In the genomic region with DNA sequence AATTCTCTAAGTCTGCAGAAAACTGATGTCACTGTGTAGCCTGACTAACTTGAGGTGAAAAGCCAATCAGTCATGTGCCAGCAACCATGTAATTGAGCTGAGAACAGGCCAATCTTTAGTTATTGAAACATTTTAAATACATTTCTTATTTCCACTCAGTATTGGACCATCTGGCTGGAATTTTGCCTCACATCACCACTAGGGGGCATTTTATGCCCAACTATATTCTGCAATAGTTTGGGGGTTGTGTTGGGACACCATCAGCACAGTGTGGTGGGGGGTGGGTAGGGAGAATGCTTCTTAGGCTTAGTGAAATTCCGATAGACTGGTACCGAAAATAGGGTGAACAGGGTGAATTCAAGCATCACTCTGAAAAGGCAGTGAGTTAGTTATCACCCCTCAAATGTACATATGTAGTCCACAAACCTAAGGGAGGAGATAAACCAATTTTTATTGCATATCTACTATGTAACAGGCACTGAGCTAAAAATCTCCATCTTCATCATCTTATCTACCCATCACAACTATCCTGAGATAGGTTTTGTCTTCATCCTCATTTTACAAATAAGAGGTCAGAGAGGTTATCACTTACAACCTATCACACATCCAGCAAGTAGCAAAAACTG, we compare ENCODE assay signal across 8 cellular contexts. TPM values are rescaled to one million over a fixed set of nuclear protein-coding genes. Genes with fewer than 3 reads are reported as not detected.
DNase-seq lines count a peak whose midpoint lies in the region; ATAC-seq and TF ChIP-seq lines count a peak whose summit lies in the region.

No MANE protein-coding gene starts in this region.

- H3K4me1 Mint-ChIP-seq in CD4-positive, CD25-positive, alpha-beta regulatory T cell = peaks cover 0 to 2% (median 0%) of the 10 kb centered on the region in 4 donors

- no peaks in the 10 kb centered on the region for H3K27me3 ChIP-seq in CD4-positive, CD25-positive, alpha-beta regulatory T cell (ENCODE audit: control insufficient read depth, insufficient read depth, low read length)
- H3K27me3 ChIP-seq in right atrium auricular region (no peaks in the 10 kb centered on the region), thyroid gland (no peaks in the 10 kb centered on the region)

- H3K4me1 ChIP-seq in CD4-positive, CD25-positive, alpha-beta regulatory T cell (ENCODE audit: control insufficient read depth, insufficient read depth, low read length, poor library complexity, severe bottlenecking) = no peaks in the 10 kb centered on the region
- no peaks in the 10 kb centered on the region for H3K4me1 ChIP-seq in right atrium auricular region
- H3K4me1 ChIP-seq in thyroid gland = no peaks in the 10 kb centered on the region

- H3K9me3 Mint-ChIP-seq in CD4-positive, CD25-positive, alpha-beta regulatory T cell = peaks cover 0 to 3% (median 0%) of the 10 kb centered on the region in 7 donors

- H3K36me3 ChIP-seq in CD4-positive, CD25-positive, alpha-beta regulatory T cell (ENCODE audit: control insufficient read depth, insufficient read depth, low read length) = no peaks in the 10 kb centered on the region
- H3K36me3 ChIP-seq in right atrium auricular region = no peaks in the 10 kb centered on the region
- H3K36me3 ChIP-seq in thyroid gland = no peaks in the 10 kb centered on the region

- no peak for TF ChIP-seq POLR2A in thyroid gland (IDR thresholded peaks at IDR 0.05)

- no peak overlapping the region for H3K27ac Mint-ChIP-seq in CD4-positive, CD25-positive, alpha-beta regulatory T cell

- H3K36me3 Mint-ChIP-seq in CD4-positive, CD25-positive, alpha-beta regulatory T cell = no peaks in the 10 kb centered on the region

- H3K4me3 ChIP-seq in CD4-positive, CD25-positive, alpha-beta regulatory T cell (ENCODE audit: low read depth, low read length) = no peak overlapping the region
- H3K4me3 ChIP-seq in right atrium auricular region = no peak overlapping the region
- H3K4me3 ChIP-seq in thyroid gland (replicated peaks in 1 of 3) = no peak overlapping the region

- intact Hi-C loops in thyroid gland (cut with DNase I) = no loop called here

- no peak for ATAC-seq in CD4-positive, CD25-positive, alpha-beta regulatory T cell (ENCODE audit: low read depth in 2 of 2)
- ATAC-seq in GM18520 (IDR thresholded peaks at IDR 0.05; ENCODE audit: unreplicated experiment) (peak; percentile 52), HG03280 (IDR thresholded peaks at IDR 0.05; ENCODE audit: unreplicated experiment) (peak; percentile 67), SK-N-SH treated with all-trans-retinoic acid at 6 μM for 48 hours (peak; percentile 72)

- H3K27ac ChIP-seq in CD4-positive, CD25-positive, alpha-beta regulatory T cell (ENCODE audit: insufficient read depth, low read length, poor library complexity, severe bottlenecking) = no peak overlapping the region
- H3K27ac ChIP-seq in right atrium auricular region (no peak overlapping the region), thyroid gland (no peak overlapping the region)

- H3K27me3 Mint-ChIP-seq in CD4-positive, CD25-positive, alpha-beta regulatory T cell = peaks cover 4% of the 10 kb centered on the region

- TF ChIP-seq CTCF in right atrium auricular region (IDR thresholded peaks at IDR 0.05) = peak; percentile 26 to 68
- TF ChIP-seq CTCF in thyroid gland (IDR thresholded peaks at IDR 0.05) = peak in 2 of 6 experiments; percentile 8 to 13

- H3K4me3 Mint-ChIP-seq in CD4-positive, CD25-positive, alpha-beta regulatory T cell = no peak overlapping the region

- peak in 2 of 3 donors; percentile 5 to 30 for DNase-seq in CD4-positive, CD25-positive, alpha-beta regulatory T cell
- no peak for DNase-seq in right atrium auricular region (ENCODE audit: low spot score)
- no peak for DNase-seq in hepatic stellate cell (ENCODE audit: low spot score)
- no peak for DNase-seq in thyroid gland
- DNase-seq in ureter (ENCODE audit: low spot score) = no peak

- 42 to 44% methylated on average over 2 of the region's 2 CpGs for WGBS in thyroid gland, 2 donors

- H3K9me3 ChIP-seq in CD4-positive, CD25-positive, alpha-beta regulatory T cell (ENCODE audit: control insufficient read depth in 2 of 2, low read length in 2 of 2) = no peaks in the 10 kb centered on the region
- H3K9me3 ChIP-seq in right atrium auricular region (no peaks in the 10 kb centered on the region), thyroid gland (no peaks in the 10 kb centered on the region)

TF ChIP-seq in SK-N-SH treated with all-trans-retinoic acid at 6 μM for 48 hours, 23 proteins besides CTCF, POLR2A, EP300 and RAD21 (continues in another document):
- TF ChIP-seq SNAI2 (CRISPR knock-in tag; IDR thresholded peaks at IDR 0.05) (no peak), ARNTL (CRISPR knock-in tag; IDR thresholded peaks at IDR 0.05; ENCODE audit: borderline replicate concordance, low read depth) (no peak), ZFP3 (CRISPR knock-in tag; IDR thresholded peaks at IDR 0.05) (no peak), BACH2 (CRISPR knock-in tag; IDR thresholded peaks at IDR 0.05; ENCODE audit: borderline replicate concordance) (no peak), ZNF70 (CRISPR knock-in tag; IDR thresholded peaks at IDR 0.05) (no peak), OSR1 (CRISPR knock-in tag; IDR thresholded peaks at IDR 0.05) (no peak), ESRRG (CRISPR knock-in tag; IDR thresholded peaks at IDR 0.05) (no peak), ZFP30 (CRISPR knock-in tag; IDR thresholded peaks at IDR 0.05) (no peak), ZNF8 (CRISPR knock-in tag; IDR thresholded peaks at IDR 0.05) (no peak), ISL1 (CRISPR knock-in tag; IDR thresholded peaks at IDR 0.05) (no peak), PPARA (CRISPR knock-in tag; IDR thresholded peaks at IDR 0.05; ENCODE audit: borderline replicate concordance) (no peak), CSDC2 (CRISPR knock-in tag; IDR thresholded peaks at IDR 0.05) (no peak), ZC3H10 (CRISPR knock-in tag; IDR thresholded peaks at IDR 0.05) (no peak), GLIS3 (CRISPR knock-in tag; IDR thresholded peaks at IDR 0.05) (no peak)
- TF ChIP-seq, protein P1, sequence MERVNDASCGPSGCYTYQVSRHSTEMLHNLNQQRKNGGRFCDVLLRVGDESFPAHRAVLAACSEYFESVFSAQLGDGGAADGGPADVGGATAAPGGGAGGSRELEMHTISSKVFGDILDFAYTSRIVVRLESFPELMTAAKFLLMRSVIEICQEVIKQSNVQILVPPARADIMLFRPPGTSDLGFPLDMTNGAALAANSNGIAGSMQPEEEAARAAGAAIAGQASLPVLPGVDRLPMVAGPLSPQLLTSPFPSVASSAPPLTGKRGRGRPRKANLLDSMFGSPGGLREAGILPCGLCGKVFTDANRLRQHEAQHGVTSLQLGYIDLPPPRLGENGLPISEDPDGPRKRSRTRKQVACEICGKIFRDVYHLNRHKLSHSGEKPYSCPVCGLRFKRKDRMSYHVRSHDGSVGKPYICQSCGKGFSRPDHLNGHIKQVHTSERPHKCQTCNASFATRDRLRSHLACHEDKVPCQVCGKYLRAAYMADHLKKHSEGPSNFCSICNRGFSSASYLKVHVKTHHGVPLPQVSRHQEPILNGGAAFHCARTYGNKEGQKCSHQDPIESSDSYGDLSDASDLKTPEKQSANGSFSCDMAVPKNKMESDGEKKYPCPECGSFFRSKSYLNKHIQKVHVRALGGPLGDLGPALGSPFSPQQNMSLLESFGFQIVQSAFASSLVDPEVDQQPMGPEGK (CRISPR knock-in tag; IDR thresholded peaks at IDR 0.05; ENCODE audit: borderline replicate concordance) = no peak
- TF ChIP-seq, protein P2, sequence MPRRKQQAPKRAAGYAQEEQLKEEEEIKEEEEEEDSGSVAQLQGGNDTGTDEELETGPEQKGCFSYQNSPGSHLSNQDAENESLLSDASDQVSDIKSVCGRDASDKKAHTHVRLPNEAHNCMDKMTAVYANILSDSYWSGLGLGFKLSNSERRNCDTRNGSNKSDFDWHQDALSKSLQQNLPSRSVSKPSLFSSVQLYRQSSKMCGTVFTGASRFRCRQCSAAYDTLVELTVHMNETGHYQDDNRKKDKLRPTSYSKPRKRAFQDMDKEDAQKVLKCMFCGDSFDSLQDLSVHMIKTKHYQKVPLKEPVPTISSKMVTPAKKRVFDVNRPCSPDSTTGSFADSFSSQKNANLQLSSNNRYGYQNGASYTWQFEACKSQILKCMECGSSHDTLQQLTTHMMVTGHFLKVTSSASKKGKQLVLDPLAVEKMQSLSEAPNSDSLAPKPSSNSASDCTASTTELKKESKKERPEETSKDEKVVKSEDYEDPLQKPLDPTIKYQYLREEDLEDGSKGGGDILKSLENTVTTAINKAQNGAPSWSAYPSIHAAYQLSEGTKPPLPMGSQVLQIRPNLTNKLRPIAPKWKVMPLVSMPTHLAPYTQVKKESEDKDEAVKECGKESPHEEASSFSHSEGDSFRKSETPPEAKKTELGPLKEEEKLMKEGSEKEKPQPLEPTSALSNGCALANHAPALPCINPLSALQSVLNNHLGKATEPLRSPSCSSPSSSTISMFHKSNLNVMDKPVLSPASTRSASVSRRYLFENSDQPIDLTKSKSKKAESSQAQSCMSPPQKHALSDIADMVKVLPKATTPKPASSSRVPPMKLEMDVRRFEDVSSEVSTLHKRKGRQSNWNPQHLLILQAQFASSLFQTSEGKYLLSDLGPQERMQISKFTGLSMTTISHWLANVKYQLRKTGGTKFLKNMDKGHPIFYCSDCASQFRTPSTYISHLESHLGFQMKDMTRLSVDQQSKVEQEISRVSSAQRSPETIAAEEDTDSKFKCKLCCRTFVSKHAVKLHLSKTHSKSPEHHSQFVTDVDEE (CRISPR knock-in tag; IDR thresholded peaks at IDR 0.05) = no peak
- TF ChIP-seq, protein P3, sequence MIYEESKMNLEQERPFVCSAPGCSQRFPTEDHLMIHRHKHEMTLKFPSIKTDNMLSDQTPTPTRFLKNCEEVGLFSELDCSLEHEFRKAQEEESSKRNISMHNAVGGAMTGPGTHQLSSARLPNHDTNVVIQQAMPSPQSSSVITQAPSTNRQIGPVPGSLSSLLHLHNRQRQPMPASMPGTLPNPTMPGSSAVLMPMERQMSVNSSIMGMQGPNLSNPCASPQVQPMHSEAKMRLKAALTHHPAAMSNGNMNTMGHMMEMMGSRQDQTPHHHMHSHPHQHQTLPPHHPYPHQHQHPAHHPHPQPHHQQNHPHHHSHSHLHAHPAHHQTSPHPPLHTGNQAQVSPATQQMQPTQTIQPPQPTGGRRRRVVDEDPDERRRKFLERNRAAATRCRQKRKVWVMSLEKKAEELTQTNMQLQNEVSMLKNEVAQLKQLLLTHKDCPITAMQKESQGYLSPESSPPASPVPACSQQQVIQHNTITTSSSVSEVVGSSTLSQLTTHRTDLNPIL (CRISPR knock-in tag; IDR thresholded peaks at IDR 0.05; ENCODE audit: low read depth) = no peak

RNA-seq across cellular contexts. Expression of a gene that starts 17.8 kb away (rescaled TPM):
- not detected for total RNA-seq in CD4-positive, CD25-positive, alpha-beta regulatory T cell
- polyA plus RNA-seq in CD4-positive, CD25-positive, alpha-beta regulatory T cell = not detected
- total RNA-seq in right atrium auricular region (not detected), thyroid gland (not detected), ureter (not detected)

Comparison
In these comparisons a context has a peak if more than half of its experiments do, and no peak if none do; other contexts are left out.
1. ATAC-seq: peak in GM18520 (single experiment), HG03280 (single experiment) and SK-N-SH treated with all-trans-retinoic acid at 6 μM for 48 hours (single experiment); none in CD4-positive, CD25-positive, alpha-beta regulatory T cell (0 of 2).
2. DNase-seq: peak in CD4-positive, CD25-positive, alpha-beta regulatory T cell (2 of 3); none in right atrium auricular region (single experiment), hepatic stellate cell (single experiment), thyroid gland (0 of 2) and ureter (single experiment).